In genomic region chr3:160224811-160225180, GRCh38 we compare ENCODE assay signal across 9 cellular contexts. TPM values are rescaled to one million over a fixed set of nuclear protein-coding genes. Genes with fewer than 3 reads are reported as not detected.
A peak's percentile ranks its signal among the peaks of the same experiment; 100 is the strongest.
DNase-seq lines count a peak whose midpoint lies in the region; ATAC-seq, FAIRE-seq and TF ChIP-seq lines count a peak whose summit lies in the region.
"Had no signal": no experiment of that assay in that cellular context is flagged by ENCODE, and none has a peak within 500 bp of the region (broad histone marks: within the 10 kb centered on the region; RNA-seq: fewer than 3 reads in every experiment).

No MANE protein-coding gene starts in this region.

- FAIRE-seq in endothelial cell of umbilical vein (lab: Jason Lieb, UNC), result no peak
- FAIRE-seq: GM19239 had no signal

- H2AFZ ChIP-seq in OCI-LY1 (ENCODE audit: low read length), result no peak overlapping the region
- peak overlapping the region; percentile 80 for H2AFZ ChIP-seq in endothelial cell of umbilical vein (ENCODE audit: low read depth, low read length)

- dilution Hi-C loops in endothelial cell of umbilical vein (cut with MboI; ENCODE audit: extremely low pct_ligation_motif_present, low sequenced_read_pairs), result loop anchor here (25.0 kb wide), 1 partner anchor 187 kb away; no protein-coding TSS in a partner anchor

- H3K27me3 ChIP-seq in CD8-positive, alpha-beta T cell (ENCODE audit: insufficient read depth, low read length), result peaks cover 23% of the 10 kb centered on the region
- H3K27me3 ChIP-seq in OCI-LY1 (ENCODE audit: insufficient read depth, low read length) (peaks cover 11% of the 10 kb centered on the region), endothelial cell of umbilical vein (ENCODE audit: control insufficient read depth in 2 of 2, insufficient read depth in 2 of 2, low read length in 2 of 2) (peaks cover 26 to 39% of the 10 kb centered on the region in 2 experiments)

- H3K36me3 ChIP-seq in CD8-positive, alpha-beta T cell (ENCODE audit: insufficient read depth, low read length), result no peaks in the 10 kb centered on the region
- H3K36me3 ChIP-seq in OCI-LY1 (ENCODE audit: insufficient read depth, low read length), result no peaks in the 10 kb centered on the region
- H3K36me3 ChIP-seq in endothelial cell of umbilical vein (ENCODE audit: control insufficient read depth in 2 of 2, extremely low read depth in 1 of 2, insufficient read depth in 2 of 2, low read length in 2 of 2), result no peaks in the 10 kb centered on the region

- no peak overlapping the region for H3K27ac Mint-ChIP-seq in CD8-positive, alpha-beta T cell
- no peak overlapping the region for H3K27ac Mint-ChIP-seq in osteocyte (ENCODE audit: unreplicated experiment)

- H3K4me2 ChIP-seq in OCI-LY1 (ENCODE audit: low read length) (peak overlapping the region; percentile 79), endothelial cell of umbilical vein (ENCODE audit: insufficient read depth, low read length) (peak overlapping the region; percentile 58)

- H3K79me2 ChIP-seq in OCI-LY1 (ENCODE audit: insufficient read depth, low read length) (no peaks in the 10 kb centered on the region), endothelial cell of umbilical vein (ENCODE audit: control insufficient read depth, insufficient read depth, low read length) (no peaks in the 10 kb centered on the region)

- H3K9me2 ChIP-seq in OCI-LY1 (ENCODE audit: low read depth, low read length), result no peaks in the 10 kb centered on the region

- no peaks in the 10 kb centered on the region for H3K9me3 ChIP-seq in CD8-positive, alpha-beta T cell (ENCODE audit: low read length)
- H3K9me3 ChIP-seq in OCI-LY1 (ENCODE audit: low read length) (no peaks in the 10 kb centered on the region), endothelial cell of umbilical vein (replicated peaks; ENCODE audit: control insufficient read depth, insufficient read depth, low read length) (no peaks in the 10 kb centered on the region)

- no peak for TF ChIP-seq POLR2A in endothelial cell of umbilical vein (IDR thresholded peaks at IDR 0.05; ENCODE audit: low read depth, low read length)

- no peak overlapping the region for H3K27ac ChIP-seq in CD8-positive, alpha-beta T cell (ENCODE audit: low read depth, low read length)
- H3K27ac ChIP-seq in OCI-LY1 (ENCODE audit: low read depth, low read length, poor library complexity, severe bottlenecking) (no peak overlapping the region), endothelial cell of umbilical vein (ENCODE audit: insufficient read depth, low read depth, low read length) (no peak overlapping the region)

- no peak for TF ChIP-seq CTCF in CD8-positive, alpha-beta T cell (IDR thresholded peaks at IDR 0.05)
- no peak for TF ChIP-seq CTCF in OCI-LY1 (IDR thresholded peaks at IDR 0.05; ENCODE audit: low read length)
- no peak for TF ChIP-seq CTCF in endothelial cell of umbilical vein (IDR thresholded peaks at IDR 0.05; ENCODE audit: extremely low read depth in 1 of 2, insufficient read depth in 1 of 2, low read depth in 1 of 2, low read length in 2 of 2)
- no peak for TF ChIP-seq CTCF in osteocyte (IDR thresholded peaks at IDR 0.05)

- H3K4me1 Mint-ChIP-seq in CD8-positive, alpha-beta T cell (ENCODE audit: low read depth), result peaks cover 20% of the 10 kb centered on the region
- H3K4me1 Mint-ChIP-seq in osteocyte (ENCODE audit: unreplicated experiment), result peaks cover 11% of the 10 kb centered on the region

- H3F3A ChIP-seq in OCI-LY1 (ENCODE audit: insufficient read depth, low read length), result no peaks in the 10 kb centered on the region

- BruUV-seq in endothelial cell of umbilical vein (replicated peaks; lab: Mats Ljungman, UMichigan), result no TSS peak

- H3K36me3 Mint-ChIP-seq in CD8-positive, alpha-beta T cell, result no peaks in the 10 kb centered on the region
- peaks cover 1% of the 10 kb centered on the region for H3K36me3 Mint-ChIP-seq in osteocyte (ENCODE audit: unreplicated experiment)

- POLR2A ChIA-PET in CD8-positive, alpha-beta T cell (lab: Charles Lee), result no interaction called here
- POLR2A ChIA-PET in endothelial cell of umbilical vein (lab: Charles Lee), result no interaction called here

- H3K4me3 ChIP-seq in CD8-positive, alpha-beta T cell (ENCODE audit: low read depth, low read length), result peak overlapping the region; percentile 41
- H3K4me3 ChIP-seq in OCI-LY1 (ENCODE audit: low read depth, low read length, poor library complexity, severe bottlenecking), result peak overlapping the region; percentile 61
- H3K4me3 ChIP-seq in endothelial cell of umbilical vein (replicated peaks in 1 of 3; ENCODE audit: insufficient read depth in 1 of 3, low read depth in 1 of 3, low read length in 3 of 3), result peak overlapping the region; percentile 6 to 43 (median 40)

- H4K20me1 ChIP-seq in OCI-LY1 (ENCODE audit: insufficient read depth, low read length) (no peaks in the 10 kb centered on the region), endothelial cell of umbilical vein (replicated peaks; ENCODE audit: control insufficient read depth, extremely low read depth, insufficient read depth, low read length) (no peaks in the 10 kb centered on the region)

- no peak for ATAC-seq in CD8-positive, alpha-beta T cell
- ATAC-seq in GM19351 (IDR thresholded peaks at IDR 0.05; ENCODE audit: unreplicated experiment), result no peak
- no peak for ATAC-seq in HG02840 (IDR thresholded peaks at IDR 0.05; ENCODE audit: low FRiP score, unreplicated experiment)
- no peak for ATAC-seq in HG02938 (IDR thresholded peaks at IDR 0.05; ENCODE audit: unreplicated experiment)
- no peak for ATAC-seq in GM18867 (IDR thresholded peaks at IDR 0.05; ENCODE audit: unreplicated experiment)

- H3K9me3 Mint-ChIP-seq in CD8-positive, alpha-beta T cell, result no peaks in the 10 kb centered on the region
- no peaks in the 10 kb centered on the region for H3K9me3 Mint-ChIP-seq in osteocyte (ENCODE audit: unreplicated experiment)

- H3K9ac ChIP-seq in OCI-LY1 (ENCODE audit: low read length) (no peak overlapping the region; the same call in 1 of the 2 replicates), endothelial cell of umbilical vein (replicated peaks; ENCODE audit: extremely low read depth, insufficient read depth, low read length) (no peak overlapping the region)

- peak overlapping the region; percentile 78 for H3K4me3 Mint-ChIP-seq in CD8-positive, alpha-beta T cell
- H3K4me3 Mint-ChIP-seq in osteocyte (ENCODE audit: unreplicated experiment), result peak overlapping the region; percentile 74

- CTCF ChIA-PET in CD8-positive, alpha-beta T cell (lab: Charles Lee), result no interaction called here
- CTCF ChIA-PET in endothelial cell of umbilical vein (lab: Charles Lee), result interaction anchor here (1.1 to 1.8 kb wide), 6 partner anchors 10 to 192 kb away, joined by 3 to 9 read pairs (median 4); no protein-coding TSS in a partner anchor

- peaks cover 20% of the 10 kb centered on the region for H3K4me1 ChIP-seq in CD8-positive, alpha-beta T cell (ENCODE audit: insufficient read depth, low read length)
- H3K4me1 ChIP-seq in OCI-LY1 (ENCODE audit: insufficient read depth, low read length, severe bottlenecking) (peaks cover 10% of the 10 kb centered on the region), endothelial cell of umbilical vein (ENCODE audit: control insufficient read depth, extremely low read depth, insufficient read depth, low read length) (peaks cover 7% of the 10 kb centered on the region)

- intact Hi-C loops in CD8-positive, alpha-beta T cell (cut with DNase I, micrococcal nuclease), result loop anchor here in 1 of 2 experiments (5.0 kb wide), 1 partner anchor 188 kb away; no protein-coding TSS in a partner anchor
- intact Hi-C loops in endothelial cell of umbilical vein (cut with micrococcal nuclease), result loop anchor here (1.0 to 5.0 kb wide), 4 partner anchors 62 to 225 kb away; partner anchors contain the start of gene TRIM59

- peaks cover 51% of the 10 kb centered on the region for H3K27me3 Mint-ChIP-seq in CD8-positive, alpha-beta T cell (ENCODE audit: low read depth)
- peaks cover 63% of the 10 kb centered on the region for H3K27me3 Mint-ChIP-seq in osteocyte (ENCODE audit: unreplicated experiment)

- no peaks in the 10 kb centered on the region for H3K9me1 ChIP-seq in endothelial cell of umbilical vein (replicated peaks; ENCODE audit: control insufficient read depth, extremely low read depth, insufficient read depth, low read length)

- no peak for DNase-seq in CD8-positive, alpha-beta T cell
- DNase-seq in endothelial cell of umbilical vein (ENCODE audit: low read depth, low spot score) (no peak), osteocyte (ENCODE audit: extremely low spot score, unreplicated experiment) (no peak)

TF ChIP-seq in endothelial cell of umbilical vein, 7 proteins besides CTCF, POLR2A, EP300 and RAD21:
- TF ChIP-seq MYC (IDR thresholded peaks at IDR 0.05; ENCODE audit: low read depth, low read length) (no peak), MAX (IDR thresholded peaks at IDR 0.05; ENCODE audit: insufficient read depth, insufficient read length) (no peak), EZH2 (IDR thresholded peaks at IDR 0.05; ENCODE audit: borderline replicate concordance, low read depth, low read length, severe bottlenecking) (no peak), POLR2AphosphoS5 (IDR thresholded peaks at IDR 0.05; ENCODE audit: insufficient read depth, low read depth, low read length) (no peak), FOS (IDR thresholded peaks at IDR 0.05; ENCODE audit: borderline replicate concordance, insufficient read depth, low read length) (no peak), JUN (IDR thresholded peaks at IDR 0.05; ENCODE audit: borderline replicate concordance, insufficient read depth, insufficient read length, low read depth) (no peak), GATA2 (IDR thresholded peaks at IDR 0.05; ENCODE audit: insufficient read depth, insufficient read length, low read depth, low read length) (no peak)

RNA-seq across cellular contexts. Expression of gene C3orf80, which starts 0.4 kb away (rescaled TPM):
- not detected for total RNA-seq in CD8-positive, alpha-beta T cell
- not detected in 2 replicates for total RNA-seq in endothelial cell of umbilical vein
- polyA plus RNA-seq in endothelial cell of umbilical vein, result 0.03 and 0.04 TPM in 2 replicates
- polyA plus RNA-seq in endothelial cell of umbilical vein (2011; cell fraction: cytosol; rRNA removed), result 0.03 TPM in 1 of 2 replicates, not detected in the other
- not detected in 2 replicates for polyA plus RNA-seq in endothelial cell of umbilical vein (2011; cell fraction: nucleus; rRNA removed)
- not detected in 2 replicates for polyA plus RNA-seq in endothelial cell of umbilical vein (2012)
- 0.12 TPM in 1 of 2 replicates, not detected in the other for polyA minus RNA-seq in endothelial cell of umbilical vein
- polyA minus RNA-seq in endothelial cell of umbilical vein (2011; cell fraction: cytosol; rRNA and poly(A)+ RNA removed), result not detected
- 0.29 TPM in 1 of 2 replicates, not detected in the other for polyA minus RNA-seq in endothelial cell of umbilical vein (2011; cell fraction: nucleus; rRNA and poly(A)+ RNA removed)
- not detected in 2 replicates for total RNA-seq in osteocyte
